1 cellular context compared by ENCODE assay signal in genomic region chr11:70176940-70177689, GRCh38.
TF ChIP-seq lines count a peak whose summit lies in the region.

No MANE protein-coding gene starts in this region.

TF ChIP-seq in K562, 482 proteins besides CTCF, POLR2A, EP300 and RAD21 (continued from another document):
- TF ChIP-seq YY1 (IDR thresholded peaks at IDR 0.05; ENCODE audit: borderline replicate concordance in 1 of 3, control insufficient read depth in 1 of 3, extremely low read depth in 1 of 3, insufficient read depth in 3 of 3, insufficient read length in 1 of 3, insufficient replicate concordance in 2 of 3, low read depth in 1 of 3, low read length in 2 of 3) = peak; percentile 32 to 78 (median 72)
TF ChIP-seq in K562: peak in this region for 19.
